22 cellular contexts compared by ENCODE assay signal in genomic region chr12:3019005-3019680, GRCh38. TPM values are rescaled to one million over a fixed set of nuclear protein-coding genes. Genes with fewer than 3 reads are reported as not detected.
DNase-seq lines count a peak whose midpoint lies in the region; ATAC-seq and TF ChIP-seq lines count a peak whose summit lies in the region.
"Had no signal": no experiment of that assay in that cellular context is flagged by ENCODE, and none has a peak within 500 bp of the region (broad histone marks: within the 10 kb centered on the region; RNA-seq: fewer than 3 reads in every experiment).

No MANE protein-coding gene starts in this region.

- H4K91ac ChIP-seq in mesenchymal stem cell (ENCODE audit: low read length): peak overlapping the region; percentile 59

- no peaks in the 10 kb centered on the region for H3K9me3 Mint-ChIP-seq in MCF 10A (ENCODE audit: unreplicated experiment)
- H3K9me3 Mint-ChIP-seq in natural killer cell treated with Interleukin-12 subunit alpha and Interleukin-12 subunit beta and Interleukin-15 and Interleukin-18, amount 100 ng/mL, for 72 hours: no peaks in the 10 kb centered on the region
- no peaks in the 10 kb centered on the region for H3K9me3 Mint-ChIP-seq in natural killer cell
- H3K9me3 Mint-ChIP-seq in stimulated activated naive CD8-positive, alpha-beta T cell treated with anti-CD3 and anti-CD28 coated beads, Interleukin-15, amount 100 ng/mL, for 72 hours: no peaks in the 10 kb centered on the region
- H3K9me3 Mint-ChIP-seq in CD8-positive, alpha-beta memory T cell: no peaks in the 10 kb centered on the region
- H3K9me3 Mint-ChIP-seq in neural progenitor cell: no peaks in the 10 kb centered on the region

- in situ Hi-C loops in mammary epithelial cell (cut with MboI; ENCODE audit: low sequenced_read_pairs in 2 of 2): no loop called here

- ATAC-seq in natural killer cell treated with Interleukin-12 subunit alpha and Interleukin-12 subunit beta and Interleukin-15 and Interleukin-18, amount 100 ng/mL, for 72 hours: peak; percentile 7 to 20
- ATAC-seq in natural killer cell: no peak
- peak; percentile 24 for ATAC-seq in stimulated activated naive CD8-positive, alpha-beta T cell treated with anti-CD3 and anti-CD28 coated beads, Interleukin-15, amount 100 ng/mL, for 72 hours
- ATAC-seq: K562, PC-3 had no signal

- no peak overlapping the region for H2AFZ ChIP-seq in mammary epithelial cell (ENCODE audit: low read depth, low read length)
- no peak overlapping the region for H2AFZ ChIP-seq in mesenchymal stem cell (ENCODE audit: low read depth, low read length)
- no peak overlapping the region for H2AFZ ChIP-seq in neural progenitor cell (replicated peaks)

- DNase-seq in MCF 10A (ENCODE audit: unreplicated experiment): no peak
- DNase-seq in mammary epithelial cell: no peak
- no peak for DNase-seq in natural killer cell treated with Interleukin-12 subunit alpha and Interleukin-12 subunit beta and Interleukin-15 and Interleukin-18, amount 100 ng/mL, for 72 hours (ENCODE audit: low spot score)
- DNase-seq in natural killer cell: no peak
- DNase-seq in mesenchymal stem cell: no peak
- no peak for DNase-seq in stimulated activated naive CD8-positive, alpha-beta T cell treated with anti-CD3 and anti-CD28 coated beads, Interleukin-15, amount 100 ng/mL, for 72 hours
- no peak for DNase-seq in CD8-positive, alpha-beta memory T cell
- no peak for DNase-seq in neural progenitor cell (ENCODE audit: low spot score)
- DNase-seq: 8988T; Kasumi-1; MV-4-11; NCI-H1105; NCI-H1436 treated with DMSO at 0.1 percent for 48 hours; NCI-H2029; NCI-H446; NCI-H524 treated with DMSO at 0.1 percent for 48 hours; NCI-H774; NK-92 treated with Interleukin-12 subunit alpha and Interleukin-12 subunit beta, amount 100 ng/mL, for 24 hours; PC-3; SHP77 treated with DMSO at 0.1 percent for 48 hours had no signal

- no peak overlapping the region for H2BK15ac ChIP-seq in mesenchymal stem cell (ENCODE audit: low read depth, poor library complexity, severe bottlenecking)

- H2BK12ac ChIP-seq in mesenchymal stem cell (ENCODE audit: low read length in 2 of 2): no peak overlapping the region

- no peaks in the 10 kb centered on the region for H3K79me2 ChIP-seq in mammary epithelial cell (ENCODE audit: insufficient read depth, low read length)
- H3K79me2 ChIP-seq in neural progenitor cell (ENCODE audit: low read depth): no peaks in the 10 kb centered on the region

- H3K27ac Mint-ChIP-seq in MCF 10A (ENCODE audit: low read depth, unreplicated experiment): peak overlapping the region; percentile 67
- peak overlapping the region in 1 of 2 donors; percentile 14 for H3K27ac Mint-ChIP-seq in natural killer cell treated with Interleukin-12 subunit alpha and Interleukin-12 subunit beta and Interleukin-15 and Interleukin-18, amount 100 ng/mL, for 72 hours
- H3K27ac Mint-ChIP-seq in natural killer cell: no peak overlapping the region
- H3K27ac Mint-ChIP-seq in stimulated activated naive CD8-positive, alpha-beta T cell treated with anti-CD3 and anti-CD28 coated beads, Interleukin-15, amount 100 ng/mL, for 72 hours: no peak overlapping the region
- no peak overlapping the region for H3K27ac Mint-ChIP-seq in CD8-positive, alpha-beta memory T cell
- H3K27ac Mint-ChIP-seq in neural progenitor cell: no peak overlapping the region

- no peak overlapping the region for H3K4ac ChIP-seq in mesenchymal stem cell (ENCODE audit: low read depth in 1 of 2, low read length in 2 of 2)

- H3K4me1 Mint-ChIP-seq in MCF 10A (ENCODE audit: insufficient read depth, unreplicated experiment): no peaks in the 10 kb centered on the region
- no peaks in the 10 kb centered on the region for H3K4me1 Mint-ChIP-seq in natural killer cell treated with Interleukin-12 subunit alpha and Interleukin-12 subunit beta and Interleukin-15 and Interleukin-18, amount 100 ng/mL, for 72 hours (ENCODE audit: low read depth in 2 of 2)
- no peaks in the 10 kb centered on the region for H3K4me1 Mint-ChIP-seq in natural killer cell
- H3K4me1 Mint-ChIP-seq in stimulated activated naive CD8-positive, alpha-beta T cell treated with anti-CD3 and anti-CD28 coated beads, Interleukin-15, amount 100 ng/mL, for 72 hours: no peaks in the 10 kb centered on the region
- no peaks in the 10 kb centered on the region for H3K4me1 Mint-ChIP-seq in CD8-positive, alpha-beta memory T cell
- no peaks in the 10 kb centered on the region for H3K4me1 Mint-ChIP-seq in neural progenitor cell

- intact Hi-C loops in MCF 10A (cut with micrococcal nuclease) (no loop called here), mammary epithelial cell (cut with micrococcal nuclease) (no loop called here), natural killer cell (cut with micrococcal nuclease) (no loop called here)

- no peak overlapping the region for H3K14ac ChIP-seq in mesenchymal stem cell (ENCODE audit: low read length in 2 of 2)

- CTCF ChIA-PET in MCF 10A (lab: Yijun Ruan, JAX): no interaction called here
- CTCF ChIA-PET in mammary epithelial cell (lab: Charles Lee; ENCODE audit: low non-redundant PET): interaction anchor here (0.6 kb wide), 1 partner anchor 22 kb away, joined by 5 read pairs; no protein-coding TSS in a partner anchor
- CTCF ChIA-PET in CD8-positive, alpha-beta memory T cell (lab: Charles Lee): no interaction called here

- POLR2A ChIA-PET in MCF 10A (lab: Yijun Ruan, JAX): interaction anchor here (0.6 kb wide), 1 partner anchor 113 kb away, joined by 3 read pairs; no protein-coding TSS in a partner anchor
- POLR2A ChIA-PET in CD8-positive, alpha-beta memory T cell (lab: Charles Lee): no interaction called here

- H3K36me3 ChIP-seq in mammary epithelial cell (ENCODE audit: insufficient read depth, low read length): peaks cover 5% of the 10 kb centered on the region
- H3K36me3 ChIP-seq in mesenchymal stem cell (ENCODE audit: control insufficient read depth in 1 of 2, insufficient read depth in 2 of 2, low read depth in 1 of 2, low read length in 2 of 2): peaks cover 34 to 73% of the 10 kb centered on the region in 2 experiments
- H3K36me3 ChIP-seq in CD8-positive, alpha-beta memory T cell (ENCODE audit: insufficient read depth, low read length): no peaks in the 10 kb centered on the region
- no peaks in the 10 kb centered on the region for H3K36me3 ChIP-seq in neural progenitor cell

- H4K20me1 ChIP-seq in mammary epithelial cell (ENCODE audit: insufficient read depth, low read length) (no peaks in the 10 kb centered on the region), neural progenitor cell (ENCODE audit: low read depth) (no peaks in the 10 kb centered on the region)

- H4K8ac ChIP-seq in mesenchymal stem cell (ENCODE audit: low read length): no peak overlapping the region

- H3K4me3 ChIP-seq in mammary epithelial cell (replicated peaks in 1 of 3; ENCODE audit: insufficient read depth in 1 of 3, low read depth in 2 of 3, low read length in 3 of 3) (no peak overlapping the region), mesenchymal stem cell (ENCODE audit: insufficient read depth in 1 of 2, low read depth in 1 of 2, low read length in 2 of 2) (no peak overlapping the region), neural progenitor cell (no peak overlapping the region)
- no peak overlapping the region for H3K4me3 ChIP-seq in CD8-positive, alpha-beta memory T cell (ENCODE audit: low read length)
- H3K4me3 ChIP-seq: K562, SK-N-MC had no signal

- no peaks in the 10 kb centered on the region for H3K27me3 Mint-ChIP-seq in MCF 10A (ENCODE audit: insufficient read depth, unreplicated experiment)
- H3K27me3 Mint-ChIP-seq in natural killer cell treated with Interleukin-12 subunit alpha and Interleukin-12 subunit beta and Interleukin-15 and Interleukin-18, amount 100 ng/mL, for 72 hours: no peaks in the 10 kb centered on the region
- H3K27me3 Mint-ChIP-seq in natural killer cell (ENCODE audit: low read depth in 2 of 2): no peaks in the 10 kb centered on the region
- no peaks in the 10 kb centered on the region for H3K27me3 Mint-ChIP-seq in stimulated activated naive CD8-positive, alpha-beta T cell treated with anti-CD3 and anti-CD28 coated beads, Interleukin-15, amount 100 ng/mL, for 72 hours
- peaks cover 2 to 8% of the 10 kb centered on the region in 2 donors for H3K27me3 Mint-ChIP-seq in CD8-positive, alpha-beta memory T cell
- peaks cover 4% of the 10 kb centered on the region for H3K27me3 Mint-ChIP-seq in neural progenitor cell (ENCODE audit: insufficient read depth, low read depth)

- dilution Hi-C loops in mammary epithelial cell (cut with HindIII; ENCODE audit: low sequenced_read_pairs): no loop called here

- H2BK120ac ChIP-seq in mesenchymal stem cell (ENCODE audit: low read depth, low read length): no peak overlapping the region

- H3K79me1 ChIP-seq in mesenchymal stem cell (replicated peaks; ENCODE audit: low read length, poor library complexity, severe bottlenecking): peaks cover 5% of the 10 kb centered on the region

- H3K4me1 ChIP-seq in mammary epithelial cell (ENCODE audit: insufficient read depth, low read length) (no peaks in the 10 kb centered on the region), mesenchymal stem cell (ENCODE audit: control insufficient read depth, insufficient read depth, low read depth, low read length) (peaks cover 7% of the 10 kb centered on the region), neural progenitor cell (no peaks in the 10 kb centered on the region)
- H3K4me1 ChIP-seq in CD8-positive, alpha-beta memory T cell (ENCODE audit: insufficient read depth, low read length): no peaks in the 10 kb centered on the region

- H3K9me3 ChIP-seq in mammary epithelial cell (replicated peaks; ENCODE audit: insufficient read depth, low read length) (no peaks in the 10 kb centered on the region), mesenchymal stem cell (ENCODE audit: control insufficient read depth, low read length) (no peaks in the 10 kb centered on the region), neural progenitor cell (ENCODE audit: low read depth) (no peaks in the 10 kb centered on the region)
- no peaks in the 10 kb centered on the region for H3K9me3 ChIP-seq in CD8-positive, alpha-beta memory T cell (ENCODE audit: low read length)

- WGBS in mammary epithelial cell (ENCODE audit: low coverage, missing lambda C conversion rate): 95% methylated on average over 21 of the region's 25 CpGs
- whole genome bisulfite sequencing in mesenchymal stem cell: 97% methylated on average over 25 of the region's 25 CpGs

- no peaks in the 10 kb centered on the region for H3K27me3 ChIP-seq in mammary epithelial cell (ENCODE audit: insufficient read depth, low read length)
- H3K27me3 ChIP-seq in mesenchymal stem cell (ENCODE audit: control insufficient read depth in 1 of 2, insufficient read depth in 1 of 2, low read length in 2 of 2): no peaks in the 10 kb centered on the region
- no peaks in the 10 kb centered on the region for H3K27me3 ChIP-seq in CD8-positive, alpha-beta memory T cell (ENCODE audit: insufficient read depth, low read length, poor library complexity, severe bottlenecking)
- no peaks in the 10 kb centered on the region for H3K27me3 ChIP-seq in neural progenitor cell

- no peak overlapping the region for H3K18ac ChIP-seq in mesenchymal stem cell (ENCODE audit: low read depth in 1 of 2, low read length in 2 of 2)

- no peak overlapping the region for H2AK5ac ChIP-seq in mesenchymal stem cell (ENCODE audit: low read length, severe bottlenecking)

- H3K4me2 ChIP-seq in mammary epithelial cell (ENCODE audit: insufficient read depth, low read depth, low read length): no peak overlapping the region
- H3K4me2 ChIP-seq in mesenchymal stem cell (ENCODE audit: low read length, poor library complexity, severe bottlenecking): no peak overlapping the region
- H3K4me2 ChIP-seq in neural progenitor cell: no peak overlapping the region

- BruUV-seq in MCF 10A (replicated peaks; lab: Mats Ljungman, UMichigan): no TSS peak
- no TSS peak for BruUV-seq in mammary epithelial cell (replicated peaks; lab: Mats Ljungman, UMichigan)

- H2BK5ac ChIP-seq in mesenchymal stem cell (ENCODE audit: low read depth, low read length, poor library complexity, severe bottlenecking): no peak overlapping the region

- H3K36me3 Mint-ChIP-seq in MCF 10A (ENCODE audit: insufficient read depth, unreplicated experiment) (peaks cover 12% of the 10 kb centered on the region), natural killer cell (no peaks in the 10 kb centered on the region), neural progenitor cell (peaks cover 9% of the 10 kb centered on the region)
- no peaks in the 10 kb centered on the region for H3K36me3 Mint-ChIP-seq in natural killer cell treated with Interleukin-12 subunit alpha and Interleukin-12 subunit beta and Interleukin-15 and Interleukin-18, amount 100 ng/mL, for 72 hours
- H3K36me3 Mint-ChIP-seq in CD8-positive, alpha-beta memory T cell: no peaks in the 10 kb centered on the region

- H3K4me3 Mint-ChIP-seq in MCF 10A (ENCODE audit: unreplicated experiment): no peak overlapping the region
- no peak overlapping the region for H3K4me3 Mint-ChIP-seq in natural killer cell treated with Interleukin-12 subunit alpha and Interleukin-12 subunit beta and Interleukin-15 and Interleukin-18, amount 100 ng/mL, for 72 hours
- no peak overlapping the region for H3K4me3 Mint-ChIP-seq in natural killer cell
- H3K4me3 Mint-ChIP-seq in stimulated activated naive CD8-positive, alpha-beta T cell treated with anti-CD3 and anti-CD28 coated beads, Interleukin-15, amount 100 ng/mL, for 72 hours: no peak overlapping the region
- no peak overlapping the region for H3K4me3 Mint-ChIP-seq in CD8-positive, alpha-beta memory T cell
- no peak overlapping the region for H3K4me3 Mint-ChIP-seq in neural progenitor cell

- H3K27ac ChIP-seq in mammary epithelial cell (ENCODE audit: insufficient read depth, low read depth, low read length): no peak overlapping the region
- no peak overlapping the region for H3K27ac ChIP-seq in mesenchymal stem cell (ENCODE audit: low read length, poor library complexity, severe bottlenecking)
- H3K27ac ChIP-seq in CD8-positive, alpha-beta memory T cell (ENCODE audit: low read depth, low read length): no peak overlapping the region
- no peak overlapping the region for H3K27ac ChIP-seq in neural progenitor cell
- H3K27ac ChIP-seq: SK-N-MC had no signal

- TF ChIP-seq CTCF in MCF 10A (IDR thresholded peaks at IDR 0.05; ENCODE audit: unreplicated experiment) (no peak), mammary epithelial cell (conservative IDR thresholded peaks at IDR 0.05 in 1 of 2, IDR thresholded peaks at IDR 0.05 in 1 of 2; ENCODE audit: extremely low read depth in 1 of 2, insufficient read depth in 1 of 2, low read depth in 1 of 2, low read length in 2 of 2) (no peak), natural killer cell (IDR thresholded peaks at IDR 0.05) (no peak), neural progenitor cell (IDR thresholded peaks at IDR 0.05) (no peak)

- no peaks in the 10 kb centered on the region for H3F3A ChIP-seq in neural progenitor cell (ENCODE audit: low read depth)

- no peak overlapping the region for H3K23ac ChIP-seq in mesenchymal stem cell (ENCODE audit: low read length in 2 of 2)

- no peak overlapping the region for H3K9ac ChIP-seq in mammary epithelial cell (ENCODE audit: insufficient read depth, low read length)
- no peak overlapping the region for H3K9ac ChIP-seq in mesenchymal stem cell (ENCODE audit: low read length)
- H3K9ac ChIP-seq in neural progenitor cell: no peak overlapping the region

RNA-seq across cellular contexts. Expression of gene TSPAN9, which starts 58.0 kb away (rescaled TPM):
- total RNA-seq in MCF 10A (2022): 12.6 and 13.4 TPM in 2 replicates
- 10 to 100 TPM; 29.2 to 30.3 TPM for total RNA-seq in mammary epithelial cell
- polyA plus RNA-seq in mammary epithelial cell: 38.7 TPM
- polyA minus RNA-seq in mammary epithelial cell: 40.7 TPM
- total RNA-seq in natural killer cell treated with Interleukin-12 subunit alpha and Interleukin-12 subunit beta and Interleukin-15 and Interleukin-18, amount 100 ng/mL, for 72 hours: under 1 TPM in 1 of 2 donors, not detected in 1; 0.10 TPM
- total RNA-seq in natural killer cell: 1 to 10 TPM in 2 of 3 donors, under 1 TPM in 1; 0.86 to 1.6 (median 1.1) TPM
- polyA plus RNA-seq in mesenchymal stem cell (2013, experiment 1 of 2): 22.0 TPM
- polyA plus RNA-seq in mesenchymal stem cell (2013, experiment 2 of 2): 21.7 TPM
- total RNA-seq in CD8-positive, alpha-beta memory T cell: under 1 TPM; 0.33 to 0.79 TPM
- polyA plus RNA-seq in CD8-positive, alpha-beta memory T cell: not detected
- total RNA-seq in neural progenitor cell (ENCODE audit: low replicate concordance): 7.8 and 26.2 TPM in 2 replicates

RNA-seq across cellular contexts. Expression of gene TEAD4, which starts 59.9 kb away (rescaled TPM):
- 17.5 and 33.8 TPM in 2 replicates for total RNA-seq in MCF 10A (2022)
- total RNA-seq in mammary epithelial cell: 10 to 100 TPM in 1 of 2 donors, 1 to 10 TPM in 1; 8.8 to 21.6 TPM
- polyA plus RNA-seq in mammary epithelial cell: 18.6 TPM
- polyA minus RNA-seq in mammary epithelial cell: 29.2 TPM
- under 1 TPM in 1 of 2 donors, not detected in 1; 0.33 TPM for total RNA-seq in natural killer cell treated with Interleukin-12 subunit alpha and Interleukin-12 subunit beta and Interleukin-15 and Interleukin-18, amount 100 ng/mL, for 72 hours
- not detected for total RNA-seq in natural killer cell
- 16.1 TPM for polyA plus RNA-seq in mesenchymal stem cell (2013, experiment 1 of 2)
- polyA plus RNA-seq in mesenchymal stem cell (2013, experiment 2 of 2): 16.1 TPM
- total RNA-seq in CD8-positive, alpha-beta memory T cell: 1 to 10 TPM; 1.7 to 2.1 TPM
- not detected for polyA plus RNA-seq in CD8-positive, alpha-beta memory T cell
- total RNA-seq in neural progenitor cell (ENCODE audit: low replicate concordance): 8.8 and 22.5 TPM in 2 replicates

Comparison
In these comparisons a context has a peak if more than half of its experiments do, and no peak if none do; other contexts are left out.
1. ATAC-seq: peak in natural killer cell treated with Interleukin-12 subunit alpha and Interleukin-12 subunit beta and Interleukin-15 and Interleukin-18, amount 100 ng/mL, for 72 hours (2 of 2) and stimulated activated naive CD8-positive, alpha-beta T cell treated with anti-CD3 and anti-CD28 coated beads, Interleukin-15, amount 100 ng/mL, for 72 hours (single experiment); none in natural killer cell (0 of 3).